Comparison of ENCODE assay signal across 9 cellular contexts in the genomic region with DNA sequence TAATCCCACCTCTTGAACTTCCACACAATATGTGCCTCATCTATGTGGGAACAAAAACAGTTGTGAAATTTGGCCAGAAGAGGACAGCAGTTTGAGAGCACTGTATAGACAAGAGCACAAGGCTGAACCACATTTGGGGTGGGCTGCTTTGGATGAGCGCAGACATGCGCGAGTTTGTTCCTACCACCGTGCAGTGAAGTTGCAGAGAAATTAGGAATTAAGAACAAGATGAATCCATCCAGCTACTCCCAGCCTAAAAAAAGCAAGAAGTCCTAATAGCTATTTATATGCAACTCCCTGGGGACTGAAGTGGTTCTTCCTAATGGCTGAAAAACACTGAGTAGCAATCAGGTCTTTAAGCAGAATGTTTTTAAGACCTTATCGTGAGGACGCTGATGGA. TPM values are rescaled to one million over a fixed set of nuclear protein-coding genes. Genes with fewer than 3 reads are reported as not detected.
DNase-seq lines count a peak whose midpoint lies in the region; ATAC-seq, FAIRE-seq and TF ChIP-seq lines count a peak whose summit lies in the region.
"Had no signal": no experiment of that assay in that cellular context is flagged by ENCODE, and none has a peak within 500 bp of the region (broad histone marks: within the 10 kb centered on the region; RNA-seq: fewer than 3 reads in every experiment).

No MANE protein-coding gene starts in this region.

- H3K4me3 ChIP-seq in gastrocnemius medialis = peak overlapping the region; percentile 47 to 60 (median 59)

- peaks cover 0 to 7% (median 0%) of the 10 kb centered on the region in 3 donors for H3K27me3 ChIP-seq in gastrocnemius medialis

- peak overlapping the region in 3 of 4 donors; percentile 65 to 69 (median 69) for H3K27ac ChIP-seq in gastrocnemius medialis

- peak overlapping the region; percentile 81 to 83 for H3K4me3 Mint-ChIP-seq in effector memory CD8-positive, alpha-beta T cell
- no peak overlapping the region for H3K4me3 Mint-ChIP-seq in mesothelial cell of epicardium

- no peaks in the 10 kb centered on the region for H3K9me3 ChIP-seq in gastrocnemius medialis

- peak overlapping the region; percentile 77 to 84 for H3K27ac Mint-ChIP-seq in effector memory CD8-positive, alpha-beta T cell
- no peak overlapping the region for H3K27ac Mint-ChIP-seq in mesothelial cell of epicardium

- H3K4me1 Mint-ChIP-seq in effector memory CD8-positive, alpha-beta T cell (ENCODE audit: low read depth in 2 of 2) = peaks cover 10 to 18% of the 10 kb centered on the region in 2 donors
- H3K4me1 Mint-ChIP-seq in mesothelial cell of epicardium = no peaks in the 10 kb centered on the region

- H3K27me3 Mint-ChIP-seq in effector memory CD8-positive, alpha-beta T cell = no peaks in the 10 kb centered on the region
- H3K27me3 Mint-ChIP-seq in mesothelial cell of epicardium (ENCODE audit: low read depth) = peaks cover 56% of the 10 kb centered on the region

- no peak for ATAC-seq in effector memory CD8-positive, alpha-beta T cell (replicated peaks)
- ATAC-seq in gastrocnemius medialis (no peak), HG03095 (IDR thresholded peaks at IDR 0.05; ENCODE audit: unreplicated experiment) (no peak)

- no peak for TF ChIP-seq POLR2A in gastrocnemius medialis (IDR thresholded peaks at IDR 0.05)

- peaks cover 6% of the 10 kb centered on the region for H3K36me3 Mint-ChIP-seq in effector memory CD8-positive, alpha-beta T cell (ENCODE audit: insufficient read depth)
- no peaks in the 10 kb centered on the region for H3K36me3 Mint-ChIP-seq in mesothelial cell of epicardium

- no peak for DNase-seq in GM19239 (ENCODE audit: insufficient read length, low spot score)
- peak; percentile 44 for DNase-seq in NCI-H524 treated with DMSO at 0.1 percent for 48 hours (lab: John Stamatoyannopoulos, UW)
- DNase-seq in effector memory CD8-positive, alpha-beta T cell = no peak
- DNase-seq in gastrocnemius medialis = no peak
- no peak for DNase-seq in SHP77 (lab: John Stamatoyannopoulos, UW)
- DNase-seq in T1000 (lab: John Stamatoyannopoulos, UW) = no peak
- DNase-seq in mesothelial cell of epicardium (ENCODE audit: low spot score in 2 of 2, unreplicated experiment in 2 of 2) = no peak
- DNase-seq: NCI-H187 treated with DMSO at 0.1 percent for 48 hours had no signal

- intact Hi-C loops in gastrocnemius medialis (cut with DNase I; ENCODE audit: low total_unique reads) = loop anchor here (2.0 kb wide), 1 partner anchor 19 kb away; no protein-coding TSS in a partner anchor

- no peaks in the 10 kb centered on the region for H3K36me3 ChIP-seq in gastrocnemius medialis

- H3K4me1 ChIP-seq in gastrocnemius medialis = no peaks in the 10 kb centered on the region

- no peak for TF ChIP-seq CTCF in gastrocnemius medialis (IDR thresholded peaks at IDR 0.05 in 4 of 5, conservative IDR thresholded peaks at IDR 0.05 in 1 of 5)
- no peak for TF ChIP-seq CTCF in mesothelial cell of epicardium (IDR thresholded peaks at IDR 0.05; ENCODE audit: unreplicated experiment)

- no peaks in the 10 kb centered on the region for H3K9me3 Mint-ChIP-seq in effector memory CD8-positive, alpha-beta T cell
- peaks cover 11% of the 10 kb centered on the region for H3K9me3 Mint-ChIP-seq in mesothelial cell of epicardium

- FAIRE-seq in GM19239 (lab: Jason Lieb, UNC) = peak; percentile 52

- in situ Hi-C loops in gastrocnemius medialis (cut with MboI; ENCODE audit: low sequenced_read_pairs in 4 of 4) = no loop called here

RNA-seq across cellular contexts. Expression of gene GAB3, which starts 1.0 kb away (rescaled TPM):
- total RNA-seq in gastrocnemius medialis (1 to 10 TPM in 3 of 4 donors, under 1 TPM in 1; 0.92 to 2.2 (median 1.1) TPM), mesothelial cell of epicardium (0.29 to 0.67 TPM (median 0.38 TPM) in 3 replicates)

RNA-seq across cellular contexts. Expression of gene DKC1, which starts 12.8 kb away (rescaled TPM):
- 10 to 100 TPM; 17.8 to 34.1 (median 21.7) TPM for total RNA-seq in gastrocnemius medialis
- 61.4 to 66.2 TPM (median 64.2 TPM) in 3 replicates for total RNA-seq in mesothelial cell of epicardium

RNA-seq across cellular contexts. Expression of gene MPP1, which starts 55.4 kb away (rescaled TPM):
- total RNA-seq in gastrocnemius medialis = 10 to 100 TPM; 11.3 to 19.9 (median 15.9) TPM
- total RNA-seq in mesothelial cell of epicardium = 9.2 to 10.4 TPM (median 10.4 TPM) in 3 replicates
